8 cellular contexts compared by ENCODE assay signal in the genomic region with DNA sequence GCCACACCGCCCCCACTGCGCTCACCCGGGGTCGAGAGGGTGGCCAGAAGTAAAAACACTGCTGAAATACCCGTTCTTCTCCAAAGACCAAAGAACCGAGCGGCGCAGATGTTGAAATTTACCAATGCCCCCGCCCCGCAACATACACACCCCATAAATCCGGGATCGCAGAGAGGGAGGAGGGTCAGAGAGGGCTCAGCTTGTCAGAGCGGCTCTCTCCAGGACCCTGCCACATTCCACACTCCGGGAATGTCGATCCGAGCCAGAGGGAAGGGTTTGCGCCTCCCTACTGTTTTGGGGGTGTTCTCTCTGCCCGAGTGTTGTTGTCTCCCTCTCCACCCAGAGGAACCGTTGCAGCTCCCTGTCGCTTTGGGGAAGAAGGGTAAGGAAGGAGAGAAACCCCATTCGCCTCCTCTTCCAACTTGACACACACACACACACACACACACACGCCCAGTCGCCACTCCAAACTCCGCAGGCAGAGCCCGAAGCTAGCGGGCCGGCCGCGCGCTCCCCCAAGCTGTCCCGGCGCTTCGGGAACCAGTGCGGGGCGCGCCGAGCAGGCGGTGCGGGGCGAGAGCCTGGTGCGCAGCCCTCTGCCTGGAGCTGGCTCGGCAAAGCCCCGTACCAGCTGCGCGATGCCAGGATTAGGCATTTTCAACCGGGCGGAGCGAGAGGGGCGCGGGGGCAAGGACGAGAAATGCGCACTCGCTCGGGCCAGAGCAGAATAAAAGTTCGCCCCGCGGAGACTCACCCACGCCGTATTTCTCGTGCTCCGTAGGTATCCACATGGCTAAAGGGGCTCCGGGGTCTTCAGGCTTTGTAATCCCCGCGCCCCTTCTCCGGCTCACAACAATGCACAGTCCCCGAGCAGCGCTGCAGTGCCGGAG. TPM values are rescaled to one million over a fixed set of nuclear protein-coding genes. Genes with fewer than 3 reads are reported as not detected.
A peak's percentile ranks its signal among the peaks of the same experiment; 100 is the strongest.
DNase-seq lines count a peak whose midpoint lies in the region; ATAC-seq and TF ChIP-seq lines count a peak whose summit lies in the region.

No MANE protein-coding gene starts in this region.

- no TSS peak for BruUV-seq in PC-3 (replicated peaks; lab: Mats Ljungman, UMichigan)

- H3K27me3 ChIP-seq in BLaER1 (peaks cover 6% of the 10 kb centered on the region; the same call in 1 of the 2 replicates), PC-3 (ENCODE audit: low read length) (no peaks in the 10 kb centered on the region)

- H3K4me1 ChIP-seq in BLaER1 (peaks cover 28% of the 10 kb centered on the region), PC-3 (ENCODE audit: insufficient read depth, low read length) (peaks cover 24% of the 10 kb centered on the region)

- H3K9me3 ChIP-seq in BLaER1 (no peaks in the 10 kb centered on the region), PC-3 (ENCODE audit: low read length) (no peaks in the 10 kb centered on the region)

- peak overlapping the region; percentile 83 for H3K9ac ChIP-seq in BLaER1
- H3K9ac ChIP-seq in PC-3 (ENCODE audit: low read length), result peak overlapping the region; percentile 78

- H3K27ac ChIP-seq in BLaER1 (peak overlapping the region; percentile 73), PC-3 (ENCODE audit: low read length) (peak overlapping the region; percentile 35)

- H3K4me3 ChIP-seq in BLaER1 (peak overlapping the region; percentile 84), PC-3 (ENCODE audit: low read length) (peak overlapping the region; percentile 94)

- DNase-seq in PC-3, result peak; percentile 32
- peak; percentile 59 for DNase-seq in glomerular visceral epithelial cell (ENCODE audit: extremely low spot score)
- DNase-seq in nucleus accumbens (lab: John Stamatoyannopoulos, UW), result peak in 49 of 56 donors; percentile 25 to 80 (median 70)
- DNase-seq in NCI-H774 (lab: John Stamatoyannopoulos, UW), result no peak

- H3K9me2 ChIP-seq in PC-3 (replicated peaks; ENCODE audit: low read length), result no peaks in the 10 kb centered on the region

- CTCF ChIA-PET in PC-3 (lab: Charles Lee), result interaction anchor here (0.6 to 1.0 kb wide), 3 partner anchors 33 to 442 kb away, joined by 3 to 6 read pairs (median 3); no protein-coding TSS in a partner anchor

- H4K20me1 ChIP-seq in BLaER1, result peaks cover 14% of the 10 kb centered on the region; the same call in 1 of the 2 replicates
- H4K20me1 ChIP-seq in PC-3 (ENCODE audit: low read length), result no peaks in the 10 kb centered on the region

- H3K27ac Mint-ChIP-seq in activated naive CD4-positive, alpha-beta T cell treated with anti-CD3 and anti-CD28 coated beads, Interleukin-2, amount 50 U/mL, for 24 hours, result peak overlapping the region; percentile 51

- peaks cover 33% of the 10 kb centered on the region for H3K27me3 Mint-ChIP-seq in activated naive CD4-positive, alpha-beta T cell treated with anti-CD3 and anti-CD28 coated beads, Interleukin-2, amount 50 U/mL, for 24 hours

- H3F3A ChIP-seq in PC-3 (ENCODE audit: low read length, unreplicated experiment), result no peaks in the 10 kb centered on the region

- H3K4me2 ChIP-seq in BLaER1 (peak overlapping the region; percentile 98), PC-3 (ENCODE audit: low read length) (peak overlapping the region; percentile 80)

- H3K36me3 Mint-ChIP-seq in activated naive CD4-positive, alpha-beta T cell treated with anti-CD3 and anti-CD28 coated beads, Interleukin-2, amount 50 U/mL, for 24 hours, result peaks cover 2% of the 10 kb centered on the region

- no peaks in the 10 kb centered on the region for H3K9me3 Mint-ChIP-seq in activated naive CD4-positive, alpha-beta T cell treated with anti-CD3 and anti-CD28 coated beads, Interleukin-2, amount 50 U/mL, for 24 hours

- ATAC-seq in GM18907 (IDR thresholded peaks at IDR 0.05; ENCODE audit: unreplicated experiment) (peak; percentile 19), HG03175 (IDR thresholded peaks at IDR 0.05; ENCODE audit: unreplicated experiment) (peak; percentile 10), PC-3 (peak; percentile 14)

- H3K4me1 Mint-ChIP-seq in activated naive CD4-positive, alpha-beta T cell treated with anti-CD3 and anti-CD28 coated beads, Interleukin-2, amount 50 U/mL, for 24 hours, result peaks cover 39% of the 10 kb centered on the region

- peak overlapping the region; percentile 99 for H3K4me3 Mint-ChIP-seq in activated naive CD4-positive, alpha-beta T cell treated with anti-CD3 and anti-CD28 coated beads, Interleukin-2, amount 50 U/mL, for 24 hours

- intact Hi-C loops in PC-3 (cut with micrococcal nuclease), result loop anchor here (1.0 to 5.0 kb wide), 9 partner anchors 33 to 442 kb away; no protein-coding TSS in a partner anchor

- H3K36me3 ChIP-seq in BLaER1 (no peaks in the 10 kb centered on the region), PC-3 (ENCODE audit: low read depth, low read length) (no peaks in the 10 kb centered on the region)

- peaks cover 94% of the 10 kb centered on the region for H3K79me2 ChIP-seq in PC-3 (ENCODE audit: low read length)

- peak overlapping the region; percentile 71 for H2AFZ ChIP-seq in PC-3 (ENCODE audit: low read length)

- POLR2A ChIA-PET in PC-3 (lab: Charles Lee; ENCODE audit: unreplicated experiment), result interaction anchor here (0.6 to 0.7 kb wide), 3 partner anchors 133 to 279 kb away, joined by 3 to 8 read pairs (median 4); no protein-coding TSS in a partner anchor

- no peak for TF ChIP-seq CTCF in PC-3 (conservative IDR thresholded peaks at IDR 0.05; ENCODE audit: low read depth, low read length)

RNA-seq across cellular contexts. Expression of gene DOCK4, which starts 0.6 kb away (rescaled TPM):
- 21.8 and 25.4 TPM in 2 replicates for total RNA-seq in PC-3 (2014; rRNA removed)

RNA-seq across cellular contexts. Expression of gene ZNF277, which starts 0.9 kb away (rescaled TPM):
- 8.7 and 14.0 TPM in 2 replicates for total RNA-seq in PC-3 (2014; rRNA removed)
